15 cellular contexts compared by ENCODE assay signal in genomic region chr18:68316636-68317035, GRCh38.
DNase-seq lines count a peak whose midpoint lies in the region; ATAC-seq and TF ChIP-seq lines count a peak whose summit lies in the region.
"Had no signal": no experiment of that assay in that cellular context is flagged by ENCODE, and none has a peak within 500 bp of the region (broad histone marks: within the 10 kb centered on the region; RNA-seq: fewer than 3 reads in every experiment).

No MANE protein-coding gene starts in this region.

- no peaks in the 10 kb centered on the region for H3K27me3 ChIP-seq in esophagus squamous epithelium

- intact Hi-C loops in esophagus squamous epithelium (cut with DNase I) = no loop called here

- no peaks in the 10 kb centered on the region for H3K4me1 ChIP-seq in esophagus squamous epithelium

- CTCF ChIA-PET in AG04449 (lab: Yijun Ruan, JAX) = no interaction called here

- no peaks in the 10 kb centered on the region for H3K9me3 ChIP-seq in esophagus squamous epithelium

- H3K9me3 Mint-ChIP-seq in HFFc6 = no peaks in the 10 kb centered on the region
- H3K9me3 Mint-ChIP-seq: activated CD4-positive, alpha-beta memory T cell treated with anti-CD3 and anti-CD28 coated beads for 36 hours; activated naive CD8-positive, alpha-beta T cell treated with anti-CD3 and anti-CD28 coated beads for 36 hours had no signal

- peak overlapping the region; percentile 88 for H3K4me3 Mint-ChIP-seq in HFFc6
- H3K4me3 Mint-ChIP-seq: activated CD4-positive, alpha-beta memory T cell treated with anti-CD3 and anti-CD28 coated beads for 36 hours; activated naive CD8-positive, alpha-beta T cell treated with anti-CD3 and anti-CD28 coated beads for 36 hours; CD4-positive, CD25-positive, alpha-beta regulatory T cell; stimulated activated effector memory CD8-positive, alpha-beta T cell treated with anti-CD3 and anti-CD28 coated beads, Interleukin-12 subunit alpha, Interleukin-12 subunit beta, amount 100 ng/mL, for 72 hours had no signal

- ATAC-seq in HG03280 (IDR thresholded peaks at IDR 0.05; ENCODE audit: unreplicated experiment) = no peak
- ATAC-seq: stimulated activated effector memory CD8-positive, alpha-beta T cell treated with anti-CD3 and anti-CD28 coated beads, Interleukin-12 subunit alpha, Interleukin-12 subunit beta, amount 100 ng/mL, for 72 hours had no signal

- no peaks in the 10 kb centered on the region for H3K36me3 ChIP-seq in esophagus squamous epithelium

- H3K36me3 Mint-ChIP-seq in HFFc6 (ENCODE audit: low read depth) = peaks cover 8% of the 10 kb centered on the region; the same call in 1 of the 2 replicates
- H3K36me3 Mint-ChIP-seq: activated CD4-positive, alpha-beta memory T cell treated with anti-CD3 and anti-CD28 coated beads for 36 hours; activated naive CD8-positive, alpha-beta T cell treated with anti-CD3 and anti-CD28 coated beads for 36 hours; CD4-positive, CD25-positive, alpha-beta regulatory T cell; stimulated activated effector memory CD8-positive, alpha-beta T cell treated with anti-CD3 and anti-CD28 coated beads, Interleukin-12 subunit alpha, Interleukin-12 subunit beta, amount 100 ng/mL, for 72 hours had no signal

- TF ChIP-seq CTCF in AG04449 (IDR thresholded peaks at IDR 0.05; ENCODE audit: insufficient read depth, low read length, missing control alignments) = no peak
- no peak for TF ChIP-seq CTCF in HFFc6 (IDR thresholded peaks at IDR 0.05)
- TF ChIP-seq CTCF in esophagus squamous epithelium (IDR thresholded peaks at IDR 0.05) = no peak

- no peak overlapping the region for H3K27ac ChIP-seq in esophagus squamous epithelium

- no peaks in the 10 kb centered on the region; the same call in 1 of the 2 replicates for H3K27me3 Mint-ChIP-seq in HFFc6 (ENCODE audit: insufficient read depth)
- H3K27me3 Mint-ChIP-seq: activated CD4-positive, alpha-beta memory T cell treated with anti-CD3 and anti-CD28 coated beads for 36 hours; activated naive CD8-positive, alpha-beta T cell treated with anti-CD3 and anti-CD28 coated beads for 36 hours; CD4-positive, CD25-positive, alpha-beta regulatory T cell had no signal

- H3K4me3 ChIP-seq in AG04449 (ENCODE audit: low read depth, low read length) (peak overlapping the region; percentile 1; the same call in 1 of the 2 replicates), esophagus squamous epithelium (no peak overlapping the region)

- 44 to 56% methylated on average over 3 of the region's 3 CpGs for WGBS in esophagus squamous epithelium, 2 donors

- POLR2A ChIA-PET in AG04449 (lab: Yijun Ruan, JAX) = no interaction called here

- peak overlapping the region; percentile 86 for H3K27ac Mint-ChIP-seq in HFFc6
- H3K27ac Mint-ChIP-seq: activated CD4-positive, alpha-beta memory T cell treated with anti-CD3 and anti-CD28 coated beads for 36 hours; activated naive CD8-positive, alpha-beta T cell treated with anti-CD3 and anti-CD28 coated beads for 36 hours; CD4-positive, CD25-positive, alpha-beta regulatory T cell; stimulated activated effector memory CD8-positive, alpha-beta T cell treated with anti-CD3 and anti-CD28 coated beads, Interleukin-12 subunit alpha, Interleukin-12 subunit beta, amount 100 ng/mL, for 72 hours had no signal

- TF ChIP-seq POLR2A in esophagus squamous epithelium (IDR thresholded peaks at IDR 0.05) = no peak

- peaks cover 41% of the 10 kb centered on the region for H3K4me1 Mint-ChIP-seq in HFFc6 (ENCODE audit: low read depth)
- H3K4me1 Mint-ChIP-seq: activated naive CD8-positive, alpha-beta T cell treated with anti-CD3 and anti-CD28 coated beads for 36 hours; CD4-positive, CD25-positive, alpha-beta regulatory T cell; stimulated activated effector memory CD8-positive, alpha-beta T cell treated with anti-CD3 and anti-CD28 coated beads, Interleukin-12 subunit alpha, Interleukin-12 subunit beta, amount 100 ng/mL, for 72 hours had no signal

- DNase-seq in AG04449 (ENCODE audit: low read depth, low spot score) (no peak), HFFc6 (peak; percentile 0), astrocyte of the hippocampus (ENCODE audit: low read depth, low spot score) (peak; percentile 12), kidney glomerular epithelial cell (lab: John Stamatoyannopoulos, UW) (peak; percentile 27), esophagus squamous epithelium (lab: John Stamatoyannopoulos, UW) (no peak), NCI-H1694 (lab: John Stamatoyannopoulos, UW) (no peak)
- no peak for DNase-seq in activated CD4-positive, CD25-positive, alpha-beta regulatory T cell treated with anti-CD3 and anti-CD28 coated beads, Interleukin-2, amount 50 U/mL, for 72 hours
- DNase-seq: activated CD4-positive, alpha-beta memory T cell treated with anti-CD3 and anti-CD28 coated beads for 36 hours; activated naive CD8-positive, alpha-beta T cell treated with anti-CD3 and anti-CD28 coated beads for 36 hours; CD4-positive, CD25-positive, alpha-beta regulatory T cell; effector CD8-positive, alpha-beta T cell; Karpas-422; NCI-H526 had no signal

Comparison
In these comparisons a context has a peak if more than half of its experiments do, and no peak if none do; other contexts are left out.
1. DNase-seq: peak in HFFc6 (single experiment), astrocyte of the hippocampus (single experiment) and kidney glomerular epithelial cell (single experiment); none in AG04449 (single experiment), activated CD4-positive, CD25-positive, alpha-beta regulatory T cell treated with anti-CD3 and anti-CD28 coated beads, Interleukin-2, amount 50 U/mL, for 72 hours (single experiment), esophagus squamous epithelium (single experiment) and NCI-H1694 (single experiment).